8 cellular contexts compared by ENCODE assay signal in the genomic region with DNA sequence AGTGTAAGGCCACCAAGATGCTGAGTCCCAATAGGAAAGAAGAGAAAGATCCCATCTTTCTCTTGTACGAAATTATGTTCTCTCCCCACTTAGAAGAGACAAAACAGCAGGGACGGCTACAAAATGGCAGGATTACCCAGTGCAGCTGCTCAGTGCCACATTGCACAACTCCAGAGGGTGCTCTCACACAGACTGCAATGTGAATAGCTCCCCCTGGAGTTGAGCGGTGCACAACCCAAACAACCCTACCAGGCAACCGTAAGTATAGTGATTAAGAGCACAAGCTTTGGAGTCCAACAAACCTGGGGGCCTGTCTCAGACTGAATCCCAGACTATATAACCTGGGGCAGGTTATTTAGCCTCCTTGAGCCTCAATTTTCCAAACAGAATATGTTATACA. TPM values are rescaled to one million over a fixed set of nuclear protein-coding genes. Genes with fewer than 3 reads are reported as not detected.
DNase-seq lines count a peak whose midpoint lies in the region; ATAC-seq and TF ChIP-seq lines count a peak whose summit lies in the region.

No MANE protein-coding gene starts in this region.

- peaks cover 8% of the 10 kb centered on the region for H3K4me1 ChIP-seq in muscle layer of colon (ENCODE audit: insufficient read depth, low read length)
- H3K4me1 ChIP-seq in prostate gland (replicated peaks) = peaks cover 7% of the 10 kb centered on the region

- peaks cover 26% of the 10 kb centered on the region for H3K4me1 Mint-ChIP-seq in dendritic cell treated with granulocyte-macrophage colony-stimulating factor and Interleukin-4, amounts not matched to agents 40 ng/mL and 50 ng/mL, for 4 days (ENCODE audit: low read depth)

- H3K4me3 ChIP-seq in SU-DHL-6 (ENCODE audit: insufficient read depth, low read length, poor library complexity, severe bottlenecking) (no peak overlapping the region), muscle layer of colon (ENCODE audit: low read depth in 1 of 2, low read length in 2 of 2) (no peak overlapping the region), prostate gland (no peak overlapping the region)

- no peak for TF ChIP-seq POLR2A in prostate gland (IDR thresholded peaks at IDR 0.05)

- peaks cover 6% of the 10 kb centered on the region; the same call in 1 of the 2 replicates for H3F3A ChIP-seq in SU-DHL-6 (ENCODE audit: insufficient read depth)

- no peaks in the 10 kb centered on the region for H3K9me3 ChIP-seq in SU-DHL-6 (ENCODE audit: insufficient read depth, low read length)
- no peaks in the 10 kb centered on the region for H3K9me3 ChIP-seq in muscle layer of colon (ENCODE audit: low read length)
- H3K9me3 ChIP-seq in prostate gland = no peaks in the 10 kb centered on the region

- H3K27me3 ChIP-seq in SU-DHL-6 (ENCODE audit: low read length) = no peaks in the 10 kb centered on the region
- H3K27me3 ChIP-seq in muscle layer of colon (ENCODE audit: control insufficient read depth in 1 of 2, insufficient read depth in 2 of 2, low read length in 2 of 2) = no peaks in the 10 kb centered on the region
- no peaks in the 10 kb centered on the region for H3K27me3 ChIP-seq in prostate gland (replicated peaks; ENCODE audit: insufficient read depth)

- H3K27ac Mint-ChIP-seq in dendritic cell treated with granulocyte-macrophage colony-stimulating factor and Interleukin-4, amounts not matched to agents 40 ng/mL and 50 ng/mL, for 4 days = peak overlapping the region; percentile 99

- TF ChIP-seq CTCF in SU-DHL-6 (IDR thresholded peaks at IDR 0.05; ENCODE audit: insufficient read depth, low read length, poor library complexity, severe bottlenecking) (peak; percentile 46), prostate gland (IDR thresholded peaks at IDR 0.05) (peak in 1 of 4 experiments; percentile 60)

- peak; percentile 76 for DNase-seq in D341Med (ENCODE audit: low spot score)
- peak in 48 of 76 experiments; percentile 8 to 68 (median 27) for DNase-seq in HUDEP-2 (lab: John Stamatoyannopoulos, UW; ENCODE audit: unreplicated experiment in 76 of 76)
- no peak for DNase-seq in prostate gland (ENCODE audit: low spot score)

- no peaks in the 10 kb centered on the region for H4K20me1 ChIP-seq in SU-DHL-6 (ENCODE audit: low read depth, low read length)

- H3K9ac ChIP-seq in SU-DHL-6 (ENCODE audit: low read length) (no peak overlapping the region), muscle layer of colon (ENCODE audit: low read length) (no peak overlapping the region)

- no peak overlapping the region for H2AFZ ChIP-seq in SU-DHL-6 (ENCODE audit: low read depth, low read length, severe bottlenecking)

- H3K4me3 Mint-ChIP-seq in dendritic cell treated with granulocyte-macrophage colony-stimulating factor and Interleukin-4, amounts not matched to agents 40 ng/mL and 50 ng/mL, for 4 days = no peak overlapping the region

- H3K36me3 ChIP-seq in SU-DHL-6 (ENCODE audit: low read length) = peaks cover 3% of the 10 kb centered on the region; the same call in 1 of the 2 replicates
- no peaks in the 10 kb centered on the region for H3K36me3 ChIP-seq in muscle layer of colon (ENCODE audit: insufficient read depth, low read length)
- H3K36me3 ChIP-seq in prostate gland = no peaks in the 10 kb centered on the region

- H3K27ac ChIP-seq in SU-DHL-6 (ENCODE audit: low read depth, low read length) = no peak overlapping the region
- peak overlapping the region; percentile 56 for H3K27ac ChIP-seq in muscle layer of colon (ENCODE audit: low read depth, low read length)
- H3K27ac ChIP-seq in prostate gland = peak overlapping the region in 1 of 2 donors; percentile 98

- ATAC-seq in GM19351 (IDR thresholded peaks at IDR 0.05; ENCODE audit: unreplicated experiment) (no peak), HG02884 (IDR thresholded peaks at IDR 0.05; ENCODE audit: unreplicated experiment) (no peak)

- H3K36me3 Mint-ChIP-seq in dendritic cell treated with granulocyte-macrophage colony-stimulating factor and Interleukin-4, amounts not matched to agents 40 ng/mL and 50 ng/mL, for 4 days (ENCODE audit: low read depth) = peaks cover 29% of the 10 kb centered on the region

- no peaks in the 10 kb centered on the region for H3K9me3 Mint-ChIP-seq in dendritic cell treated with granulocyte-macrophage colony-stimulating factor and Interleukin-4, amounts not matched to agents 40 ng/mL and 50 ng/mL, for 4 days

- 86% methylated on average over 4 of the region's 4 CpGs for WGBS in prostate gland

- no peaks in the 10 kb centered on the region for H3K27me3 Mint-ChIP-seq in dendritic cell treated with granulocyte-macrophage colony-stimulating factor and Interleukin-4, amounts not matched to agents 40 ng/mL and 50 ng/mL, for 4 days

- H3K79me2 ChIP-seq in SU-DHL-6 (ENCODE audit: insufficient read depth, low read length) = no peaks in the 10 kb centered on the region; the same call in 1 of the 2 replicates

- no peak overlapping the region for H3K4me2 ChIP-seq in SU-DHL-6 (ENCODE audit: low read depth, low read length, poor library complexity, severe bottlenecking)

- intact Hi-C loops in dendritic cell treated with granulocyte-macrophage colony-stimulating factor and Interleukin-4, amounts not matched to agents 40 ng/mL and 50 ng/mL, for 4 days (cut with micrococcal nuclease) = loop anchor here (1.0 to 5.0 kb wide), 7 partner anchors 36 to 265 kb away; a partner anchor contains a TSS
- intact Hi-C loops in prostate gland (cut with DNase I) = loop anchor here (5.0 kb wide), 2 partner anchors 149 to 254 kb away; no protein-coding TSS in a partner anchor

- H3K9me2 ChIP-seq in SU-DHL-6 (replicated peaks; ENCODE audit: insufficient read depth, low read length) = no peaks in the 10 kb centered on the region

RNA-seq across cellular contexts. Expression of a gene that starts 3.1 kb away (rescaled TPM):
- total RNA-seq in prostate gland = 10 to 100 TPM; 32.3 to 52.0 TPM
